ENCODE assay signal across 16 cellular contexts in the genomic region with DNA sequence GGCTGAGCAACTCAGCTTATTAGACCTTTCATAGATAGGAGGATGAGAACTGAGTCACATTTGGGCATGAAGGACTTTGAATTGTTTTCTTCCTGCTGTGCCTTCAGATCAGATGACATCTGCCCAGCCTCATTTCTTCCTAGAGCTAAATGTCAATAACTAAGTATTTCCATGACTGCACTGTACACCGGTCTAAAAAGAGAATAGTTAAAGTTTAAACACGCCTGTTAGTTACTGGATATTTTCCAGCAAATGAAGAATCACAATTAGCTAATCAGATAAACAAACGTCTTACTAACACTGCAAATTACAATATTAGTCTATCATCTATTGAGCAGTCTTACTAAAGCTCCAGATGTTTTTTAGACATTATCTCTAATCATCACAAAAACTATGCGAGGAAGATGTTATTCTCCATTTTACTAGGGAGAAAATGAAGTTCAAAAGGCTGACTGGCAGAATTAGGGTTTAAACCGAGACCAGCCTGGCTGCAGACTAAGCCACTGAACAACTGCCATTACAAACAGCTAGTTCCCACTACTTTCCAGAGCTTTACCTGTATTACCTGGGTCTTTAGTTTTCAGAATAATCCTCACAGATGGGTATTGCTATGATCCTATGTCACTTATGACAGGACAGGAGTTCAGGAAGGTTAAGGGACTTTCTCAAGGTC.
DNase-seq lines count a peak whose midpoint lies in the region; ATAC-seq and TF ChIP-seq lines count a peak whose summit lies in the region.
"Had no signal": no experiment of that assay in that cellular context is flagged by ENCODE, and none has a peak within 500 bp of the region (broad histone marks: within the 10 kb centered on the region; RNA-seq: fewer than 3 reads in every experiment).

No MANE protein-coding gene starts in this region.

- H3K27ac ChIP-seq in BLaER1 (peak overlapping the region; percentile 64; the same call in 1 of the 2 replicates), GM23248 (no peak overlapping the region), body of pancreas (peak overlapping the region in 3 of 4 donors; percentile 7 to 28 (median 16)), right lobe of liver (peak overlapping the region; percentile 20 to 81 (median 47)), endodermal cell (ENCODE audit: low read depth, low read length) (no peak overlapping the region), transverse colon (no peak overlapping the region)
- H3K27ac ChIP-seq in CD8-positive, alpha-beta T cell (ENCODE audit: low read depth, low read length), result no peak overlapping the region
- H3K27ac ChIP-seq: vagina had no signal

- intact Hi-C loops in body of pancreas (cut with DNase I), result no loop called here
- intact Hi-C loops in right lobe of liver (cut with DNase I), result no loop called here
- intact Hi-C loops in CD8-positive, alpha-beta T cell (cut with DNase I, micrococcal nuclease), result no loop called here
- intact Hi-C loops in transverse colon (cut with DNase I; ENCODE audit: low total_unique reads), result no loop called here

- TF ChIP-seq POLR2A in body of pancreas (IDR thresholded peaks at IDR 0.05), result no peak
- TF ChIP-seq POLR2A in right lobe of liver (IDR thresholded peaks at IDR 0.05), result no peak
- no peak for TF ChIP-seq POLR2A in transverse colon (IDR thresholded peaks at IDR 0.05)

- ATAC-seq in body of pancreas, result peak; percentile 38
- peak; percentile 90 to 93 (median 92) for ATAC-seq in right lobe of liver
- no peak for ATAC-seq in CD8-positive, alpha-beta T cell
- ATAC-seq: left colon; naive thymus-derived CD4-positive, alpha-beta T cell had no signal

- H3K9me3 Mint-ChIP-seq in CD8-positive, alpha-beta T cell, result no peaks in the 10 kb centered on the region
- no peaks in the 10 kb centered on the region for H3K9me3 Mint-ChIP-seq in endodermal cell
- H3K9me3 Mint-ChIP-seq: activated CD4-positive, alpha-beta memory T cell treated with anti-CD3 and anti-CD28 coated beads for 36 hours had no signal

- TF ChIP-seq CTCF in body of pancreas (IDR thresholded peaks at IDR 0.05), result no peak
- no peak for TF ChIP-seq CTCF in right lobe of liver (IDR thresholded peaks at IDR 0.05)
- TF ChIP-seq CTCF in CD8-positive, alpha-beta T cell (IDR thresholded peaks at IDR 0.05), result no peak
- TF ChIP-seq CTCF in endodermal cell (conservative IDR thresholded peaks at IDR 0.05), result no peak
- TF ChIP-seq CTCF in transverse colon (IDR thresholded peaks at IDR 0.05), result no peak

- POLR2A ChIA-PET in CD8-positive, alpha-beta T cell (lab: Charles Lee), result interaction anchor here (0.7 kb wide), 1 partner anchor 58 kb away, joined by 3 read pairs; no protein-coding TSS in a partner anchor

- H3K27me3 ChIP-seq in BLaER1, result no peaks in the 10 kb centered on the region
- H3K27me3 ChIP-seq in GM23248 (replicated peaks; ENCODE audit: insufficient read depth), result 0 out of 2 replicates have a peak, but pooled peaks cover 6% of the 10 kb centered on the region
- no peaks in the 10 kb centered on the region for H3K27me3 ChIP-seq in body of pancreas
- H3K27me3 ChIP-seq in right lobe of liver, result no peaks in the 10 kb centered on the region
- no peaks in the 10 kb centered on the region for H3K27me3 ChIP-seq in CD8-positive, alpha-beta T cell (ENCODE audit: insufficient read depth, low read length)
- no peaks in the 10 kb centered on the region for H3K27me3 ChIP-seq in endodermal cell (ENCODE audit: control insufficient read depth, insufficient read depth, low read length, poor library complexity, severe bottlenecking)
- H3K27me3 ChIP-seq in transverse colon, result no peaks in the 10 kb centered on the region
- H3K27me3 ChIP-seq: vagina had no signal

- no peaks in the 10 kb centered on the region for H3K27me3 Mint-ChIP-seq in CD8-positive, alpha-beta T cell (ENCODE audit: low read depth)
- H3K27me3 Mint-ChIP-seq in endodermal cell (ENCODE audit: insufficient read depth), result no peaks in the 10 kb centered on the region
- H3K27me3 Mint-ChIP-seq: IgD-negative memory B cell had no signal

- DNase-seq in GM23248 (peak; percentile 45), body of pancreas (no peak), right lobe of liver (no peak), HPDE6-E6E7 (ENCODE audit: extremely low spot score) (no peak), endodermal cell (no peak), transverse colon (no peak)
- no peak for DNase-seq in CD8-positive, alpha-beta T cell
- DNase-seq: activated CD4-positive, alpha-beta memory T cell treated with anti-CD3 and anti-CD28 coated beads for 36 hours; caudate nucleus; head of caudate nucleus; left colon; naive thymus-derived CD4-positive, alpha-beta T cell; stimulated activated CD4-positive, alpha-beta T cell treated with anti-CD3 and anti-CD28 coated beads, Interleukin-4, amount 100 ng/mL, for 1 hour had no signal

- CTCF ChIA-PET in CD8-positive, alpha-beta T cell (lab: Charles Lee), result interaction anchor here (1.0 to 1.1 kb wide), 2 partner anchors 11 to 145 kb away, joined by 4 to 7 read pairs; no protein-coding TSS in a partner anchor

- H3K4me1 ChIP-seq in BLaER1 (peaks cover 41% of the 10 kb centered on the region), GM23248 (ENCODE audit: insufficient read depth) (no peaks in the 10 kb centered on the region), body of pancreas (peaks cover 15% of the 10 kb centered on the region), right lobe of liver (peaks cover 0 to 15% (median 6%) of the 10 kb centered on the region in 4 donors), endodermal cell (ENCODE audit: control insufficient read depth, insufficient read depth, low read length) (no peaks in the 10 kb centered on the region), transverse colon (peaks cover 0 to 10% (median 0%) of the 10 kb centered on the region in 4 donors)
- peaks cover 12% of the 10 kb centered on the region for H3K4me1 ChIP-seq in CD8-positive, alpha-beta T cell (ENCODE audit: insufficient read depth, low read length)
- H3K4me1 ChIP-seq: vagina had no signal

- H3K9me3 ChIP-seq in BLaER1 (peaks cover 11% of the 10 kb centered on the region; the same call in 1 of the 2 replicates), GM23248 (ENCODE audit: low read depth) (no peaks in the 10 kb centered on the region), body of pancreas (no peaks in the 10 kb centered on the region), right lobe of liver (no peaks in the 10 kb centered on the region), endodermal cell (ENCODE audit: control insufficient read depth, low read length) (no peaks in the 10 kb centered on the region), transverse colon (no peaks in the 10 kb centered on the region)
- H3K9me3 ChIP-seq in CD8-positive, alpha-beta T cell (ENCODE audit: low read length), result no peaks in the 10 kb centered on the region
- H3K9me3 ChIP-seq: vagina had no signal

- H3K4me1 Mint-ChIP-seq in CD8-positive, alpha-beta T cell (ENCODE audit: low read depth), result peaks cover 10% of the 10 kb centered on the region
- peaks cover 11% of the 10 kb centered on the region for H3K4me1 Mint-ChIP-seq in endodermal cell

- no peak overlapping the region for H3K27ac Mint-ChIP-seq in CD8-positive, alpha-beta T cell
- no peak overlapping the region for H3K27ac Mint-ChIP-seq in endodermal cell
- H3K27ac Mint-ChIP-seq: activated CD4-positive, alpha-beta memory T cell treated with anti-CD3 and anti-CD28 coated beads for 36 hours; IgD-negative memory B cell had no signal

- no peaks in the 10 kb centered on the region for H4K20me1 ChIP-seq in BLaER1
- no peaks in the 10 kb centered on the region for H4K20me1 ChIP-seq in GM23248 (ENCODE audit: insufficient read depth)

- no peaks in the 10 kb centered on the region for H3K36me3 Mint-ChIP-seq in CD8-positive, alpha-beta T cell
- no peaks in the 10 kb centered on the region for H3K36me3 Mint-ChIP-seq in endodermal cell (ENCODE audit: low read depth)
- H3K36me3 Mint-ChIP-seq: activated CD4-positive, alpha-beta memory T cell treated with anti-CD3 and anti-CD28 coated beads for 36 hours had no signal

- H2AFZ ChIP-seq in GM23248, result no peak overlapping the region; the same call in 1 of the 2 replicates

- in situ Hi-C loops in GM23248 (cut with MboI), result no loop called here
- in situ Hi-C loops in transverse colon (cut with MboI; ENCODE audit: low pct_ligation_motif_present in 1 of 4, low pct_unique_long_range_greater_than_20kb in 1 of 4, low sequenced_read_pairs in 3 of 4), result no loop called here

- WGBS in GM23248 (ENCODE audit: low coverage in 1 of 2, low lambda C conversion rate in 2 of 2, missing lambda C conversion rate in 2 of 2), 2 experiments, result 3 to 5% methylated on average over 5 of the region's 5 CpGs
- WGBS in body of pancreas, 2 donors, result 14 to 19% methylated on average over 5 of the region's 5 CpGs
- 28% methylated on average over 5 of the region's 5 CpGs for WGBS in right lobe of liver (ENCODE audit: insufficient coverage, low coverage, low lambda C conversion rate, missing lambda C conversion rate)
- WGBS in endodermal cell (ENCODE audit: insufficient coverage in 1 of 2, insufficient read length in 1 of 2), 2 experiments, result 94 to 95% methylated on average over 4 to 5 of the region's 5 CpGs
- WGBS in transverse colon (ENCODE audit: low coverage in 1 of 2), 2 donors, result 36 to 57% methylated on average over 5 of the region's 5 CpGs

- TF ChIP-seq EP300 in transverse colon (IDR thresholded peaks at IDR 0.05; ENCODE audit: low read depth), result no peak

- H3K9me2 ChIP-seq in GM23248 (ENCODE audit: insufficient read depth), result no peaks in the 10 kb centered on the region

- H3K36me3 ChIP-seq in BLaER1 (no peaks in the 10 kb centered on the region), GM23248 (ENCODE audit: low read depth) (no peaks in the 10 kb centered on the region), body of pancreas (replicated peaks in 1 of 2; ENCODE audit: insufficient read depth in 1 of 2, low read depth in 2 of 2) (no peaks in the 10 kb centered on the region), right lobe of liver (no peaks in the 10 kb centered on the region), endodermal cell (ENCODE audit: control insufficient read depth, insufficient read depth, low read length) (no peaks in the 10 kb centered on the region), transverse colon (no peaks in the 10 kb centered on the region)
- no peaks in the 10 kb centered on the region for H3K36me3 ChIP-seq in CD8-positive, alpha-beta T cell (ENCODE audit: insufficient read depth, low read length)
- H3K36me3 ChIP-seq: vagina had no signal

- H3K4me2 ChIP-seq in BLaER1 (peak overlapping the region; percentile 79; the same call in 1 of the 2 replicates), GM23248 (ENCODE audit: unreplicated experiment) (peak overlapping the region; percentile 30)

- H3K79me2 ChIP-seq in GM23248 (ENCODE audit: insufficient read depth), result no peaks in the 10 kb centered on the region

- H3K4me3 Mint-ChIP-seq in CD8-positive, alpha-beta T cell, result no peak overlapping the region
- H3K4me3 Mint-ChIP-seq in endodermal cell, result no peak overlapping the region
- H3K4me3 Mint-ChIP-seq: activated CD4-positive, alpha-beta memory T cell treated with anti-CD3 and anti-CD28 coated beads for 36 hours; IgD-negative memory B cell; naive thymus-derived CD4-positive, alpha-beta T cell had no signal

- H3K4me3 ChIP-seq in BLaER1, result no peak overlapping the region
- no peak overlapping the region for H3K4me3 ChIP-seq in GM23248
- no peak overlapping the region for H3K4me3 ChIP-seq in body of pancreas
- H3K4me3 ChIP-seq in right lobe of liver, result no peak overlapping the region
- H3K4me3 ChIP-seq in CD8-positive, alpha-beta T cell (ENCODE audit: low read depth, low read length), result no peak overlapping the region
- no peak overlapping the region for H3K4me3 ChIP-seq in endodermal cell (ENCODE audit: low read length)
- H3K4me3 ChIP-seq in transverse colon, result no peak overlapping the region
- H3K4me3 ChIP-seq: vagina had no signal

- H3K9ac ChIP-seq in BLaER1 (no peak overlapping the region), GM23248 (no peak overlapping the region), endodermal cell (ENCODE audit: extremely low read depth, low read length, poor library complexity, severe bottlenecking) (no peak overlapping the region)

- no peaks in the 10 kb centered on the region for H3F3A ChIP-seq in GM23248 (ENCODE audit: insufficient read depth)

Comparison
In these comparisons a context has a peak if more than half of its experiments do, and no peak if none do; other contexts are left out.
1. H3K27ac ChIP-seq: peak in BLaER1 (single experiment), body of pancreas (3 of 4) and right lobe of liver (3 of 3); none in GM23248 (single experiment), CD8-positive, alpha-beta T cell (single experiment), endodermal cell (single experiment) and transverse colon (0 of 4).